Comparison of ENCODE assay signal across 29 cellular contexts in genomic region chr17:38687291-38687690, GRCh38. TPM values are rescaled to one million over a fixed set of nuclear protein-coding genes. Genes with fewer than 3 reads are reported as not detected.
A peak's percentile ranks its signal among the peaks of the same experiment; 100 is the strongest.
DNase-seq lines count a peak whose midpoint lies in the region; ATAC-seq and TF ChIP-seq lines count a peak whose summit lies in the region.
"Had no signal": no experiment of that assay in that cellular context is flagged by ENCODE, and none has a peak within 500 bp of the region (broad histone marks: within the 10 kb centered on the region; RNA-seq: fewer than 3 reads in every experiment).

No MANE protein-coding gene starts in this region.

- DNase-seq in AG10803 (ENCODE audit: low read depth): peak; percentile 19
- peak; percentile 35 for DNase-seq in HFFc6
- peak; percentile 57 to 77 for DNase-seq in cardiac fibroblast (ENCODE audit: low read depth in 2 of 2)
- peak; percentile 63 for DNase-seq in fibroblast of pulmonary artery (ENCODE audit: low read depth)
- no peak for DNase-seq in omental fat pad (ENCODE audit: low spot score)
- DNase-seq in activated T-cell treated with anti-CD3 and anti-CD28 coated beads, Interleukin-2, amount 50 U/mL, for 72 hours: no peak
- DNase-seq: activated B cell treated with CpG ODN at 0.5 μM for 24 hours; activated CD4-positive, alpha-beta T cell treated with anti-CD3 and anti-CD28 coated beads, Interleukin-2, amount 50 U/mL, for 4 hours; DMS53; foreskin melanocyte; GF-D8; lower lobe of right lung; natural killer cell; NCI-H1105; NCI-H1930; NCI-H526 treated with DMSO at 0.1 percent for 48 hours; Peyer's patch; right lobe of liver; stimulated activated CD4-positive, alpha-beta T cell treated with anti-CD3 and anti-CD28 coated beads, Interleukin-2, amount 100 ng/mL, for 48 hours; SW 1271; T-helper 9 cell; transverse colon had no signal

- no peak for ATAC-seq in omental fat pad (ENCODE audit: low FRiP score)
- no peak for ATAC-seq in GM21360 (IDR thresholded peaks at IDR 0.05; ENCODE audit: unreplicated experiment)
- ATAC-seq in activated T-cell treated with anti-CD3 and anti-CD28 coated beads, Interleukin-2, amount 50 U/mL, for 72 hours (replicated peaks in 1 of 2): no peak
- ATAC-seq in HG03378 (IDR thresholded peaks at IDR 0.05; ENCODE audit: unreplicated experiment): no peak
- ATAC-seq: lower lobe of right lung, natural killer cell, right lobe of liver had no signal

- peaks cover 11% of the 10 kb centered on the region for H3K27me3 Mint-ChIP-seq in HFFc6 (ENCODE audit: insufficient read depth)
- H3K27me3 Mint-ChIP-seq in activated T-cell treated with anti-CD3 and anti-CD28 coated beads, Interleukin-2, amount 50 U/mL, for 72 hours (ENCODE audit: low read depth): peaks cover 6% of the 10 kb centered on the region
- H3K27me3 Mint-ChIP-seq: activated naive CD8-positive, alpha-beta T cell had no signal

- no peaks in the 10 kb centered on the region for H3K9me3 Mint-ChIP-seq in HFFc6
- no peaks in the 10 kb centered on the region for H3K9me3 Mint-ChIP-seq in activated T-cell treated with anti-CD3 and anti-CD28 coated beads, Interleukin-2, amount 50 U/mL, for 72 hours
- H3K9me3 Mint-ChIP-seq: activated B cell treated with CpG ODN at 0.5 μM for 24 hours; central memory CD8-positive, alpha-beta T cell; IgD-negative memory B cell; natural killer cell had no signal

- H3K36me3 Mint-ChIP-seq in HFFc6 (ENCODE audit: low read depth): no peaks in the 10 kb centered on the region
- no peaks in the 10 kb centered on the region for H3K36me3 Mint-ChIP-seq in activated T-cell treated with anti-CD3 and anti-CD28 coated beads, Interleukin-2, amount 50 U/mL, for 72 hours (ENCODE audit: insufficient read depth in 2 of 2)
- H3K36me3 Mint-ChIP-seq: activated naive CD8-positive, alpha-beta T cell; natural killer cell had no signal

- TF ChIP-seq CTCF in AG10803 (conservative IDR thresholded peaks at IDR 0.05; ENCODE audit: low read length): no peak
- no peak for TF ChIP-seq CTCF in HFFc6 (IDR thresholded peaks at IDR 0.05)
- no peak for TF ChIP-seq CTCF in cardiac fibroblast (IDR thresholded peaks at IDR 0.05; ENCODE audit: low read depth, low read length)
- TF ChIP-seq CTCF in fibroblast of pulmonary artery (IDR thresholded peaks at IDR 0.05; ENCODE audit: low read length, missing control alignments): no peak
- no peak for TF ChIP-seq CTCF in omental fat pad (IDR thresholded peaks at IDR 0.05)

- H3K4me3 Mint-ChIP-seq in HFFc6: peak overlapping the region; percentile 27
- no peak overlapping the region for H3K4me3 Mint-ChIP-seq in activated T-cell treated with anti-CD3 and anti-CD28 coated beads, Interleukin-2, amount 50 U/mL, for 72 hours
- H3K4me3 Mint-ChIP-seq: activated B cell treated with CpG ODN at 0.5 μM for 24 hours; activated naive CD8-positive, alpha-beta T cell; central memory CD8-positive, alpha-beta T cell; IgD-negative memory B cell; natural killer cell had no signal

- H3K4me3 ChIP-seq in AG10803 (ENCODE audit: low read length) (no peak overlapping the region), cardiac fibroblast (replicated peaks in 1 of 2; ENCODE audit: low read depth in 2 of 2, low read length in 2 of 2) (no peak overlapping the region), fibroblast of pulmonary artery (replicated peaks; ENCODE audit: low read depth, low read length) (no peak overlapping the region)
- H3K4me3 ChIP-seq: ascending aorta, BLaER1, lower lobe of right lung, Peyer's patch, right lobe of liver, transverse colon had no signal

- peak overlapping the region; percentile 34; the same call in 1 of the 2 replicates for H3K27ac Mint-ChIP-seq in HFFc6
- H3K27ac Mint-ChIP-seq in activated T-cell treated with anti-CD3 and anti-CD28 coated beads, Interleukin-2, amount 50 U/mL, for 72 hours: no peak overlapping the region
- H3K27ac Mint-ChIP-seq: activated B cell treated with CpG ODN at 0.5 μM for 24 hours; activated naive CD8-positive, alpha-beta T cell; IgD-negative memory B cell; natural killer cell had no signal

- peaks cover 14% of the 10 kb centered on the region for H3K4me1 Mint-ChIP-seq in HFFc6 (ENCODE audit: low read depth)
- H3K4me1 Mint-ChIP-seq in activated T-cell treated with anti-CD3 and anti-CD28 coated beads, Interleukin-2, amount 50 U/mL, for 72 hours (ENCODE audit: low read depth): peaks cover 6% of the 10 kb centered on the region
- H3K4me1 Mint-ChIP-seq: activated B cell treated with CpG ODN at 0.5 μM for 24 hours; central memory CD8-positive, alpha-beta T cell; IgD-negative memory B cell had no signal

RNA-seq across cellular contexts. Expression of gene EPOP, which starts 12.5 kb away (rescaled TPM):
- 1 to 10 TPM in 5 of 6 experiments, under 1 TPM in 1; 0.95 to 1.4 (median 1.3) TPM for total RNA-seq in HFFc6 (2021; fragmentation: NEBNext Ultra II Directional; extraction: Animal tissue kit (Norgen Biotek cat#: 25700))
- total RNA-seq in omental fat pad: 1 to 10 TPM in 2 of 4 donors, under 1 TPM in 2; 0.38 to 5.2 (median 1.5) TPM
- total RNA-seq in activated T-cell treated with anti-CD3 and anti-CD28 coated beads, Interleukin-2, amount 50 U/mL, for 72 hours: 10 to 100 TPM; 30.3 to 37.4 TPM

RNA-seq across cellular contexts. Expression of gene MLLT6, which starts 17.8 kb away (rescaled TPM):
- total RNA-seq in HFFc6 (2021; fragmentation: NEBNext Ultra II Directional; extraction: Animal tissue kit (Norgen Biotek cat#: 25700)): 10 to 100 TPM; 26.5 to 31.5 (median 30.2) TPM
- 100 to 1,000 TPM in 1 of 4 donors, 10 to 100 TPM in 3; 38.7 to 108 (median 54.8) TPM for total RNA-seq in omental fat pad
- total RNA-seq in activated T-cell treated with anti-CD3 and anti-CD28 coated beads, Interleukin-2, amount 50 U/mL, for 72 hours: 100 to 1,000 TPM; 251 to 263 TPM

RNA-seq across cellular contexts. Expression of gene CISD3, which starts 42.9 kb away (rescaled TPM):
- total RNA-seq in HFFc6 (2021; fragmentation: NEBNext Ultra II Directional; extraction: Animal tissue kit (Norgen Biotek cat#: 25700)): 10 to 100 TPM; 35.0 to 38.7 (median 36.6) TPM
- 10 to 100 TPM in 3 of 4 donors, 1 to 10 TPM in 1; 7.6 to 25.5 (median 15.7) TPM for total RNA-seq in omental fat pad
- 10 to 100 TPM; 25.5 to 27.8 TPM for total RNA-seq in activated T-cell treated with anti-CD3 and anti-CD28 coated beads, Interleukin-2, amount 50 U/mL, for 72 hours

Comparison
In these comparisons a context has a peak if more than half of its experiments do, and no peak if none do; other contexts are left out.
1. DNase-seq: peak in AG10803 (single experiment), HFFc6 (single experiment), cardiac fibroblast (2 of 2) and fibroblast of pulmonary artery (single experiment); none in omental fat pad (single experiment) and activated T-cell treated with anti-CD3 and anti-CD28 coated beads, Interleukin-2, amount 50 U/mL, for 72 hours (0 of 2).
2. RNA of gene EPOP, which starts 12.5 kb away (total RNA-seq): 30.3 to 37.4 TPM in activated T-cell treated with anti-CD3 and anti-CD28 coated beads, Interleukin-2, amount 50 U/mL, for 72 hours; 0.38 to 5.2 TPM in omental fat pad and 0.95 to 1.4 TPM in HFFc6; every median in the first group is over 4 times any median in the second.